ENCODE assay signal across 8 cellular contexts in genomic region chr6:138403801-138404665, GRCh38. TPM values are rescaled to one million over a fixed set of nuclear protein-coding genes. Genes with fewer than 3 reads are reported as not detected.
DNase-seq lines count a peak whose midpoint lies in the region; ATAC-seq and TF ChIP-seq lines count a peak whose summit lies in the region.

A gene with protein sequence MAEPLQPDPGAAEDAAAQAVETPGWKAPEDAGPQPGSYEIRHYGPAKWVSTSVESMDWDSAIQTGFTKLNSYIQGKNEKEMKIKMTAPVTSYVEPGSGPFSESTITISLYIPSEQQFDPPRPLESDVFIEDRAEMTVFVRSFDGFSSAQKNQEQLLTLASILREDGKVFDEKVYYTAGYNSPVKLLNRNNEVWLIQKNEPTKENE (plus strand): TSS chr6:138404223. CDS start chr6:138404496, 273 bp downstream.

- no peaks in the 10 kb centered on the region for H4K20me1 ChIP-seq in DOHH2 (ENCODE audit: control insufficient read depth, insufficient read depth, low read depth, low read length)

- H3K27ac ChIP-seq in DOHH2 (ENCODE audit: low read depth, low read length) = 0 out of 2 replicates have a peak within 1 kb of the TSS, but pooled peaks have one; percentile 2

- no peaks in the 10 kb centered on the region for H3K9me3 Mint-ChIP-seq in activated T-helper 17 cell treated with anti-CD3 and anti-CD28 coated beads, Interleukin-2, amount 50 U/mL, for 72 hours
- no peaks in the 10 kb centered on the region for H3K9me3 Mint-ChIP-seq in natural killer cell treated with Interleukin-12 subunit alpha and Interleukin-12 subunit beta and Interleukin-15 and Interleukin-18, amount 100 ng/mL, for 72 hours

- peak within 1 kb of the TSS; percentile 63 for H3K27ac Mint-ChIP-seq in activated T-helper 17 cell treated with anti-CD3 and anti-CD28 coated beads, Interleukin-2, amount 50 U/mL, for 72 hours
- H3K27ac Mint-ChIP-seq in natural killer cell treated with Interleukin-12 subunit alpha and Interleukin-12 subunit beta and Interleukin-15 and Interleukin-18, amount 100 ng/mL, for 72 hours = peak within 1 kb of the TSS; percentile 35 to 66

- peaks cover 32% of the 10 kb centered on the region for H3K36me3 ChIP-seq in DOHH2 (ENCODE audit: control insufficient read depth, low read length)

- peak; percentile 49 for DNase-seq in GOT3 (lab: John Stamatoyannopoulos, UW)
- DNase-seq in LNCaP clone FGC (ENCODE audit: low read depth) = peak; percentile 83
- peak; percentile 95 for DNase-seq in RPMI8226
- DNase-seq in fibroblast of peridontal ligament (ENCODE audit: extremely low read depth) = peak; percentile 60
- peak; percentile 88 for DNase-seq in natural killer cell treated with Interleukin-12 subunit alpha and Interleukin-12 subunit beta and Interleukin-15 and Interleukin-18, amount 100 ng/mL, for 72 hours (ENCODE audit: low spot score)
- DNase-seq in stimulated activated naive CD4-positive, alpha-beta T cell treated with Interleukin-2 at 50 U/mL for 16 hours (lab: John Stamatoyannopoulos, UW) = peak; percentile 89

- H3K9me3 ChIP-seq in DOHH2 (ENCODE audit: control insufficient read depth, insufficient read depth, low read length) = no peaks in the 10 kb centered on the region

- H3K36me3 Mint-ChIP-seq in activated T-helper 17 cell treated with anti-CD3 and anti-CD28 coated beads, Interleukin-2, amount 50 U/mL, for 72 hours (ENCODE audit: low read depth) = peaks cover 44% of the 10 kb centered on the region
- peaks cover 8% of the 10 kb centered on the region for H3K36me3 Mint-ChIP-seq in natural killer cell treated with Interleukin-12 subunit alpha and Interleukin-12 subunit beta and Interleukin-15 and Interleukin-18, amount 100 ng/mL, for 72 hours

- H3K4me3 Mint-ChIP-seq in activated T-helper 17 cell treated with anti-CD3 and anti-CD28 coated beads, Interleukin-2, amount 50 U/mL, for 72 hours = peak within 1 kb of the TSS; percentile 82
- peak within 1 kb of the TSS; percentile 76 for H3K4me3 Mint-ChIP-seq in natural killer cell treated with Interleukin-12 subunit alpha and Interleukin-12 subunit beta and Interleukin-15 and Interleukin-18, amount 100 ng/mL, for 72 hours

- H3K79me2 ChIP-seq in DOHH2 (ENCODE audit: control insufficient read depth, low read length) = no peaks in the 10 kb centered on the region

- no peaks in the 10 kb centered on the region for H3K27me3 Mint-ChIP-seq in activated T-helper 17 cell treated with anti-CD3 and anti-CD28 coated beads, Interleukin-2, amount 50 U/mL, for 72 hours
- peaks cover 0 to 8% of the 10 kb centered on the region in 2 donors for H3K27me3 Mint-ChIP-seq in natural killer cell treated with Interleukin-12 subunit alpha and Interleukin-12 subunit beta and Interleukin-15 and Interleukin-18, amount 100 ng/mL, for 72 hours

- no peaks in the 10 kb centered on the region for H3K9me2 ChIP-seq in DOHH2 (replicated peaks; ENCODE audit: control insufficient read depth, low read length)

- H3K4me1 Mint-ChIP-seq in activated T-helper 17 cell treated with anti-CD3 and anti-CD28 coated beads, Interleukin-2, amount 50 U/mL, for 72 hours = peaks cover 10% of the 10 kb centered on the region
- H3K4me1 Mint-ChIP-seq in natural killer cell treated with Interleukin-12 subunit alpha and Interleukin-12 subunit beta and Interleukin-15 and Interleukin-18, amount 100 ng/mL, for 72 hours (ENCODE audit: low read depth in 2 of 2) = peaks cover 5 to 19% of the 10 kb centered on the region in 2 donors

- ATAC-seq in activated T-helper 17 cell treated with anti-CD3 and anti-CD28 coated beads, Interleukin-2, amount 50 U/mL, for 72 hours (replicated peaks) = peak; percentile 90
- peak; percentile 92 to 93 for ATAC-seq in natural killer cell treated with Interleukin-12 subunit alpha and Interleukin-12 subunit beta and Interleukin-15 and Interleukin-18, amount 100 ng/mL, for 72 hours

- TF ChIP-seq CTCF in DOHH2 (IDR thresholded peaks at IDR 0.05; ENCODE audit: low read depth, low read length, poor library complexity, severe bottlenecking) (peak; percentile 50), LNCaP clone FGC (IDR thresholded peaks at IDR 0.05; ENCODE audit: control insufficient read depth, extremely low read depth, insufficient read depth) (peak; percentile 55)

- H3K4me3 ChIP-seq in DOHH2 (ENCODE audit: low read length) (peak within 1 kb of the TSS; percentile 98), LNCaP clone FGC (ENCODE audit: low read depth, low read length) (peak within 1 kb of the TSS; percentile 90)

- H3K4me2 ChIP-seq in DOHH2 (ENCODE audit: low read length) = peak within 1 kb of the TSS; percentile 100

- peaks cover 3% of the 10 kb centered on the region for H3F3A ChIP-seq in DOHH2 (ENCODE audit: control insufficient read depth, insufficient read depth)

- peaks cover 16% of the 10 kb centered on the region for H3K4me1 ChIP-seq in DOHH2 (ENCODE audit: control insufficient read depth, low read length)

- 0 out of 2 replicates have a peak, but pooled peaks cover 3% of the 10 kb centered on the region for H3K27me3 ChIP-seq in DOHH2 (ENCODE audit: control insufficient read depth, low read length)

RNA-seq across cellular contexts. Expression of the gene that starts here (rescaled TPM):
- 10 to 100 TPM; 28.6 to 44.7 TPM for total RNA-seq in activated T-helper 17 cell treated with anti-CD3 and anti-CD28 coated beads, Interleukin-2, amount 50 U/mL, for 72 hours
- total RNA-seq in natural killer cell treated with Interleukin-12 subunit alpha and Interleukin-12 subunit beta and Interleukin-15 and Interleukin-18, amount 100 ng/mL, for 72 hours = 10 to 100 TPM; 14.4 to 17.2 TPM

Comparison
In these comparisons a context has a peak if more than half of its experiments do, and no peak if none do; other contexts are left out.
1. Peak in every context shown above with its lines: DNase-seq, ATAC-seq, H3K4me3 ChIP-seq and H3K27ac ChIP-seq.